Comparison of ENCODE assay signal across 16 cellular contexts in the genomic region with DNA sequence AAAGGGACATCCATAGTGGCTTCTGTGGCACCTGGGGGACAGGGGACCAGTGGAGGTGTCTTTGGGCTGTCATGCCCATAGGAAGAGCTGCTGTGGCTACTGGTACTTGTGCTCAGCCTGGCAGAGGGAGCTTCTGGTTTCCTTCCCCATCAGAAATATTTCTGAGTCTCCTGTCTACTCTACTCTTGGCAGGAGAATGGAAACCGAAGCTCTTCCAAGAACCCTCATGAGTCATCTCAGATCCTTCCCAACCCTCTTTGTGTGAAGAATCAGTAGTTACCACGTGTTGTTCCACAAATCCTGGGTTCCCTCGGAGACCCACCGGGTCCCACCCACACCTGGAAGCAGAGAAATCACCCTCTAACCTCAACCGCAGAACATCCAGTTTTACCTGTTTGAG.
DNase-seq lines count a peak whose midpoint lies in the region; TF ChIP-seq lines count a peak whose summit lies in the region.
"Had no signal": no experiment of that assay in that cellular context is flagged by ENCODE, and none has a peak within 500 bp of the region (broad histone marks: within the 10 kb centered on the region; RNA-seq: fewer than 3 reads in every experiment).

No MANE protein-coding gene starts in this region.

- H3K27ac ChIP-seq in suprapubic skin, result peak overlapping the region; percentile 27
- H3K27ac ChIP-seq: right lobe of liver had no signal

- H3K27me3 ChIP-seq in suprapubic skin (no peaks in the 10 kb centered on the region), BE2C (no peaks in the 10 kb centered on the region)
- H3K27me3 ChIP-seq: cardiac muscle cell, right lobe of liver had no signal

- no peak overlapping the region for H3K4me3 ChIP-seq in fibroblast of mammary gland (ENCODE audit: control insufficient read depth, low read depth, low read length)
- H3K4me3 ChIP-seq in suprapubic skin, result no peak overlapping the region
- no peak overlapping the region for H3K4me3 ChIP-seq in BE2C (ENCODE audit: low read depth, low read length)
- H3K4me3 ChIP-seq: cardiac muscle cell, right lobe of liver had no signal

- H3K4me1 Mint-ChIP-seq in HFFc6 (ENCODE audit: low read depth), result peaks cover 35% of the 10 kb centered on the region
- no peaks in the 10 kb centered on the region for H3K4me1 Mint-ChIP-seq in osteocyte (ENCODE audit: unreplicated experiment)

- DNase-seq in HFFc6 (peak; percentile 51), amniotic epithelial cell (ENCODE audit: low read depth) (peak; percentile 71), fibroblast of mammary gland (ENCODE audit: low read depth) (peak; percentile 84), suprapubic skin (ENCODE audit: low spot score in 2 of 2) (no peak), osteocyte (ENCODE audit: extremely low spot score, unreplicated experiment) (no peak), BE2C (no peak), NAMALWA (ENCODE audit: low spot score) (no peak)
- DNase-seq: activated CD4-positive, alpha-beta T cell treated with anti-CD3 and anti-CD28 coated beads for 36 hours; activated naive CD4-positive, alpha-beta T cell treated with anti-CD3 and anti-CD28 coated beads, Interleukin-2, amount 10 ng/mL, durations not matched to agents 7 days and 5 days; CD8-positive, alpha-beta T cell; NCI-H1092 treated with DMSO at 0.1 percent for 48 hours; NK-92 treated with Interleukin-12 subunit alpha and Interleukin-12 subunit beta, amount 100 ng/mL, for 24 hours; right lobe of liver had no signal

- TF ChIP-seq POLR2A in suprapubic skin (IDR thresholded peaks at IDR 0.05), result no peak

- peaks cover 24% of the 10 kb centered on the region for H3K4me1 ChIP-seq in suprapubic skin
- 0 out of 2 replicates have a peak, but pooled peaks cover 4% of the 10 kb centered on the region for H3K4me1 ChIP-seq in BE2C
- H3K4me1 ChIP-seq: right lobe of liver had no signal

- WGBS in suprapubic skin, result 42% methylated on average over 4 of the region's 5 CpGs

- H3K27ac Mint-ChIP-seq in HFFc6, result peak overlapping the region; percentile 66
- H3K27ac Mint-ChIP-seq in osteocyte (ENCODE audit: unreplicated experiment), result no peak overlapping the region
- H3K27ac Mint-ChIP-seq: activated CD4-positive, alpha-beta T cell treated with anti-CD3 and anti-CD28 coated beads for 36 hours; activated naive CD4-positive, alpha-beta T cell treated with anti-CD3 and anti-CD28 coated beads, Interleukin-2, amount 10 ng/mL, durations not matched to agents 7 days and 5 days; CD8-positive, alpha-beta T cell; memory B cell; T-helper 2 cell treated with Interferon-gamma antibody and Interleukin-4, amounts not matched to agents 5 μg/mL and 100 μg/mL, for 36 hours had no signal

- H3K4me3 Mint-ChIP-seq in HFFc6, result no peak overlapping the region
- H3K4me3 Mint-ChIP-seq in osteocyte (ENCODE audit: unreplicated experiment), result no peak overlapping the region
- H3K4me3 Mint-ChIP-seq: activated CD4-positive, alpha-beta T cell treated with anti-CD3 and anti-CD28 coated beads for 36 hours; activated naive CD4-positive, alpha-beta T cell treated with anti-CD3 and anti-CD28 coated beads, Interleukin-2, amount 10 ng/mL, durations not matched to agents 7 days and 5 days; CD8-positive, alpha-beta T cell; memory B cell; T-helper 2 cell treated with Interferon-gamma antibody and Interleukin-4, amounts not matched to agents 5 μg/mL and 100 μg/mL, for 36 hours had no signal

- no peak for TF ChIP-seq EP300 in suprapubic skin (IDR thresholded peaks at IDR 0.05)

- H3K27me3 Mint-ChIP-seq in HFFc6 (ENCODE audit: insufficient read depth), result peaks cover 2% of the 10 kb centered on the region; the same call in 1 of the 2 replicates
- peaks cover 7% of the 10 kb centered on the region for H3K27me3 Mint-ChIP-seq in osteocyte (ENCODE audit: unreplicated experiment)
- H3K27me3 Mint-ChIP-seq: activated CD4-positive, alpha-beta T cell treated with anti-CD3 and anti-CD28 coated beads for 36 hours; activated naive CD4-positive, alpha-beta T cell treated with anti-CD3 and anti-CD28 coated beads, Interleukin-2, amount 10 ng/mL, durations not matched to agents 7 days and 5 days had no signal

- no peaks in the 10 kb centered on the region for H3K9me3 Mint-ChIP-seq in HFFc6
- no peaks in the 10 kb centered on the region for H3K9me3 Mint-ChIP-seq in osteocyte (ENCODE audit: unreplicated experiment)
- H3K9me3 Mint-ChIP-seq: activated naive CD4-positive, alpha-beta T cell treated with anti-CD3 and anti-CD28 coated beads, Interleukin-2, amount 10 ng/mL, durations not matched to agents 7 days and 5 days; CD8-positive, alpha-beta T cell; memory B cell; T-helper 2 cell treated with Interferon-gamma antibody and Interleukin-4, amounts not matched to agents 5 μg/mL and 100 μg/mL, for 36 hours had no signal

- no peaks in the 10 kb centered on the region for H3K9me3 ChIP-seq in suprapubic skin
- no peaks in the 10 kb centered on the region for H3K9me3 ChIP-seq in BE2C
- H3K9me3 ChIP-seq: right lobe of liver had no signal

- no peaks in the 10 kb centered on the region for H3K36me3 ChIP-seq in suprapubic skin
- H3K36me3 ChIP-seq in BE2C, result no peaks in the 10 kb centered on the region
- H3K36me3 ChIP-seq: right lobe of liver had no signal

- no peak for TF ChIP-seq CTCF in HFFc6 (IDR thresholded peaks at IDR 0.05)
- no peak for TF ChIP-seq CTCF in fibroblast of mammary gland (conservative IDR thresholded peaks at IDR 0.05; ENCODE audit: control insufficient read depth, insufficient read depth, low read depth, low read length)
- no peak for TF ChIP-seq CTCF in suprapubic skin (IDR thresholded peaks at IDR 0.05)
- no peak for TF ChIP-seq CTCF in osteocyte (IDR thresholded peaks at IDR 0.05)
- no peak for TF ChIP-seq CTCF in BE2C (IDR thresholded peaks at IDR 0.05; ENCODE audit: low read depth, low read length)

- H3K36me3 Mint-ChIP-seq in HFFc6 (ENCODE audit: low read depth) (peaks cover 20% of the 10 kb centered on the region), osteocyte (ENCODE audit: unreplicated experiment) (no peaks in the 10 kb centered on the region)
- H3K36me3 Mint-ChIP-seq: activated naive CD4-positive, alpha-beta T cell treated with anti-CD3 and anti-CD28 coated beads, Interleukin-2, amount 10 ng/mL, durations not matched to agents 7 days and 5 days; CD8-positive, alpha-beta T cell; memory B cell had no signal

Comparison
In these comparisons a context has a peak if more than half of its experiments do, and no peak if none do; other contexts are left out.
1. DNase-seq: peak in HFFc6 (single experiment), amniotic epithelial cell (single experiment) and fibroblast of mammary gland (single experiment); none in suprapubic skin (0 of 2), osteocyte (single experiment), BE2C (single experiment) and NAMALWA (single experiment).